In genomic region chr19:55228015-55228391, GRCh38 we compare ENCODE assay signal across 1 cellular context.
TF ChIP-seq lines count a peak whose summit lies in the region.

No MANE protein-coding gene starts in this region.

TF ChIP-seq in IMR-90, 13 proteins besides CTCF, POLR2A, EP300 and RAD21:
- TF ChIP-seq RCOR1 (IDR thresholded peaks at IDR 0.05; ENCODE audit: insufficient replicate concordance, low read length): no peak
- no peak for TF ChIP-seq CHD1 (IDR thresholded peaks at IDR 0.05; ENCODE audit: low read depth, low read length)
- TF ChIP-seq CEBPB (IDR thresholded peaks at IDR 0.05; ENCODE audit: low read depth, low read length): no peak
TF ChIP-seq in IMR-90: peak in this region for 0.
